ENCODE assay signal across 26 cellular contexts in the genomic region with DNA sequence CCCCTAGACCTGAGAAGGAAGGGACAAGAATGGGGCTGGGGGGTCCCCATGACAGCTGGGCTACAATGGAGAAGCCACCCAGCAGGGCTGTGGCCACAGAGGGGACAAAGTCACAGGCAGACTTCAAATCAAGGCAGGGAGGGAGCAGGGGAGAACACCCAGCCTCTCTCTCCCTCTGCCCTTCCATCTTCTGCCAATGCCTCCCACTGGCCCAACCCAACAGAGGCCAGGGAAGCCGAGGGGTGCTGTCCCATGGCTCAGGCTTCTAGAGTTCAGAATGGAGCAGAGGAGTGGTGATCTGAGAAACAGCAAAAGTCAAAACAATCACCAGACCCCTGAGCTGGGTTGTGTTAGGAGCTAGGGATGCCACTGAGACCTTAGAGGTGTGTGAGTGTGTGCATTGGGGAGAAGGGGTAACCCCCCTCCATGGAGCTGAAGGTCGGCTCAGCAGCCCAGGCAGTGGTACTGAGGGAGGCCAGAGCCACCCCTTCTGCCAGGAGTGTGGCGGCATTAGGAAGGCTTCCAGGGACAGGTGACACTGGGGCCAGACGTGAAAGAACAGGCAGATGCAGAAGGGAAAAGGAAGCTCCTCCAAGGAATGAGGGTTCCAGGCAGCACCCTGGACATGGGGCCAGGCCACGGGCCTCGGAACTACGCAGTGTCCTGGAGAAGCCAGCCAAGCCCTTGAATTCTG. TPM values are rescaled to one million over a fixed set of nuclear protein-coding genes. Genes with fewer than 3 reads are reported as not detected.
"Had no signal": no experiment of that assay in that cellular context is flagged by ENCODE, and none has a peak within 500 bp of the region (broad histone marks: within the 10 kb centered on the region; RNA-seq: fewer than 3 reads in every experiment).

No MANE protein-coding gene starts in this region.

- H3K4me1 ChIP-seq: Peyer's patch had no signal

- H3K27ac ChIP-seq: cardiac muscle cell, Peyer's patch, RWPE1 had no signal

- H3K9me3 ChIP-seq: Peyer's patch had no signal

- H3K27me3 ChIP-seq: cardiac muscle cell, Peyer's patch had no signal

- H3K36me3 Mint-ChIP-seq: activated CD4-positive, alpha-beta memory T cell treated with anti-CD3 and anti-CD28 coated beads for 36 hours; activated naive CD8-positive, alpha-beta T cell; brain had no signal

- DNase-seq: activated B cell treated with CpG ODN at 0.5 μM for 24 hours; activated CD4-positive, alpha-beta memory T cell treated with anti-CD3 and anti-CD28 coated beads for 36 hours; activated CD4-positive, alpha-beta T cell treated with anti-CD3 and anti-CD28 coated beads for 1 hour; activated CD4-positive, alpha-beta T cell treated with anti-CD3 and anti-CD28 coated beads, Interleukin-2, amount 10 ng/mL, durations not matched to agents 24 days and 14 days; activated CD8-positive, alpha-beta memory T cell treated with anti-CD3 and anti-CD28 coated beads for 24 hours; activated effector memory CD4-positive, alpha-beta T cell treated with anti-CD3 and anti-CD28 coated beads, Interleukin-2, amount 50 U/mL, for 16 hours; activated naive CD4-positive, alpha-beta T cell treated with Interleukin-2 at 50 U/mL for 16 hours; activated T-cell treated with anti-CD3 and anti-CD28 coated beads, Interleukin-2, amount 50 U/mL, for 4 hours; amygdala; cerebellar nuclear complex; Kasumi-1; KBM-7; NCI-H1048; NCI-H446; NCI-H526 treated with DMSO at 0.1 percent for 48 hours; NCI-H82; SHP77 treated with DMSO at 0.1 percent for 48 hours had no signal

- H3K4me3 Mint-ChIP-seq: activated B cell treated with CpG ODN at 0.5 μM for 24 hours; activated CD4-positive, alpha-beta memory T cell treated with anti-CD3 and anti-CD28 coated beads for 36 hours; activated CD4-positive, alpha-beta T cell treated with anti-CD3 and anti-CD28 coated beads, Interleukin-2, amount 10 ng/mL, durations not matched to agents 24 days and 14 days; activated naive CD8-positive, alpha-beta T cell; activated T-cell treated with anti-CD3 and anti-CD28 coated beads, Interleukin-2, amount 50 U/mL, for 4 hours; brain; T-helper 1 cell treated with Interleukin-12 subunit alpha and Interleukin-12 subunit beta and Interleukin-4 antibody, amounts not matched to agents 30 μg/mL and 1 μg/mL, for 36 hours had no signal

- H3K4me1 Mint-ChIP-seq: activated B cell treated with CpG ODN at 0.5 μM for 24 hours; activated CD4-positive, alpha-beta T cell treated with anti-CD3 and anti-CD28 coated beads, Interleukin-2, amount 10 ng/mL, durations not matched to agents 24 days and 14 days; brain had no signal

- H3K27ac Mint-ChIP-seq: activated B cell treated with CpG ODN at 0.5 μM for 24 hours; activated CD4-positive, alpha-beta memory T cell treated with anti-CD3 and anti-CD28 coated beads for 36 hours; activated CD4-positive, alpha-beta T cell treated with anti-CD3 and anti-CD28 coated beads, Interleukin-2, amount 10 ng/mL, durations not matched to agents 24 days and 14 days; activated naive CD8-positive, alpha-beta T cell; T-helper 1 cell treated with Interleukin-12 subunit alpha and Interleukin-12 subunit beta and Interleukin-4 antibody, amounts not matched to agents 30 μg/mL and 1 μg/mL, for 36 hours had no signal

- H3K9me3 Mint-ChIP-seq: activated B cell treated with CpG ODN at 0.5 μM for 24 hours; activated CD4-positive, alpha-beta memory T cell treated with anti-CD3 and anti-CD28 coated beads for 36 hours; activated CD4-positive, alpha-beta T cell treated with anti-CD3 and anti-CD28 coated beads, Interleukin-2, amount 10 ng/mL, durations not matched to agents 24 days and 14 days; activated T-cell treated with anti-CD3 and anti-CD28 coated beads, Interleukin-2, amount 50 U/mL, for 4 hours; T-helper 1 cell treated with Interleukin-12 subunit alpha and Interleukin-12 subunit beta and Interleukin-4 antibody, amounts not matched to agents 30 μg/mL and 1 μg/mL, for 36 hours had no signal

- ATAC-seq: activated T-cell treated with anti-CD3 and anti-CD28 coated beads, Interleukin-2, amount 50 U/mL, for 4 hours had no signal

- FAIRE-seq: astrocyte had no signal

- H3K36me3 ChIP-seq: cardiac muscle cell, Peyer's patch had no signal

- H3K4me3 ChIP-seq: cardiac muscle cell, Peyer's patch had no signal

RNA-seq across cellular contexts. Expression of a gene that starts 12.0 kb away (rescaled TPM):
- total RNA-seq: activated B cell treated with CpG ODN at 0.5 μM for 24 hours, astrocyte, M059J, SK-MEL-5 had no signal
